Comparison of ENCODE assay signal across 8 cellular contexts in the genomic region with DNA sequence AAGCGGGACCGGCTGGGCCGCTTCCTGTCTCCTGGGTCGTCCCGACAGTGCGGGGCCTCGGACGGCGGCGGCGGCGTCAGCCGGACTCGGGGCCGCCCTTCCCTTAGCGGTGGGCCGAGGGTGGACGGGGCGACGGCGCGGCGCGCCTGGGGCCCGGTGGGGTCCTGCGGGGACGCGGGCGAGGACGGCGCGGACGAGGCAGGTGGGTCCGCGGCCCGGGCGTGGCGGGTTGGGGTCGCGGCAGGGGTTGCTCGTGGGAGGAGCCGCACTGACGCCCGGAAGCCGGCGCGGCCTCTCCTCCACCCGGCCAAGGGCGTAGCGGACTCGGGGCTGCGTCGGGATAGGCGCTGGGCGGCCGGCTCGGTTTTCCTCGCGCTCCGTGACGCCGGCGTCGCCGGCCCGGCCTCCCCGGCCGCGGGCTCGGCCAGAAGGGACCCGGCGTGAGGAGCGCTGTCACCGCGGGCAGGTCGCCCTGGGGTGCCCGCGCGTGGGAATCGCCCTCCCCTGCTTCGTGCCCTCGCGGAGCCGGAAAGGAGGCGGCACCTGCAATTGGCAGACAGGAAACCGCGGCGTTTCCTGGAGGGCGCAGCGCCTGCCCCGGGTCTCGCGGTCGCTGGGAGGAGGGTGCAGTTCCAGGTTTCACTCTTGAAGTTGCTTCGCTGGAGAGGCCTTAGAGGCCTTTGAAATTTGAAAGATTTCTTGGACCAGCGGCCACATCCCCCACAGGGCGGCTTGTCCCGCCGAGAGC. TPM values are rescaled to one million over a fixed set of nuclear protein-coding genes. Genes with fewer than 3 reads are reported as not detected.
DNase-seq lines count a peak whose midpoint lies in the region; ATAC-seq and TF ChIP-seq lines count a peak whose summit lies in the region.

No MANE protein-coding gene starts in this region.

- H3K27me3 Mint-ChIP-seq in activated naive CD4-positive, alpha-beta T cell treated with anti-CD3 and anti-CD28 coated beads, Interleukin-2, amount 50 U/mL, for 24 hours: no peaks in the 10 kb centered on the region

- H3K4me1 ChIP-seq in heart right ventricle: peaks cover 26 to 61% (median 39%) of the 10 kb centered on the region in 9 donors

- H3K9me3 ChIP-seq in heart right ventricle: no peaks in the 10 kb centered on the region

- H3K4me3 Mint-ChIP-seq in activated naive CD4-positive, alpha-beta T cell treated with anti-CD3 and anti-CD28 coated beads, Interleukin-2, amount 50 U/mL, for 24 hours: peak overlapping the region; percentile 89

- intact Hi-C loops in heart right ventricle (cut with DNase I): loop anchor here in 3 of 10 donors (2.0 to 5.0 kb wide), 3 partner anchors 21 to 160 kb away; partner anchors contain the start of genes SPATA2L (in 2 of the 3) and RPL13 (in 1 of the 3)

- in situ Hi-C loops in ACHN (cut with HindIII; ENCODE audit: low pct_ligation_motif_present, low pct_unique_long_range_greater_than_20kb, low sequenced_read_pairs): no loop called here

- TF ChIP-seq CTCF in heart right ventricle (IDR thresholded peaks at IDR 0.05): no peak

- DNase-seq in ACHN: peak; percentile 75
- peak; percentile 61 to 70 for DNase-seq in heart right ventricle
- DNase-seq in retina: peak; percentile 59
- DNase-seq in superior temporal gyrus (ENCODE audit: extremely low spot score): no peak

- H3K4me3 ChIP-seq in heart right ventricle: peak overlapping the region; percentile 62 to 99 (median 90)

- H3K36me3 ChIP-seq in heart right ventricle: peaks cover 0 to 45% (median 12%) of the 10 kb centered on the region in 9 donors

- H3K4me1 Mint-ChIP-seq in activated naive CD4-positive, alpha-beta T cell treated with anti-CD3 and anti-CD28 coated beads, Interleukin-2, amount 50 U/mL, for 24 hours: peaks cover 51% of the 10 kb centered on the region

- H3K27me3 ChIP-seq in heart right ventricle: no peaks in the 10 kb centered on the region

- no peak overlapping the region for H3K27ac Mint-ChIP-seq in activated naive CD4-positive, alpha-beta T cell treated with anti-CD3 and anti-CD28 coated beads, Interleukin-2, amount 50 U/mL, for 24 hours

- peaks cover 8% of the 10 kb centered on the region for H3K36me3 Mint-ChIP-seq in activated naive CD4-positive, alpha-beta T cell treated with anti-CD3 and anti-CD28 coated beads, Interleukin-2, amount 50 U/mL, for 24 hours

- ATAC-seq in GM18867 (IDR thresholded peaks at IDR 0.05; ENCODE audit: unreplicated experiment): peak; percentile 30
- peak; percentile 25 for ATAC-seq in HG03108 (IDR thresholded peaks at IDR 0.05; ENCODE audit: unreplicated experiment)
- peak; percentile 24 for ATAC-seq in SK-N-SH treated with all-trans-retinoic acid at 6 μM for 48 hours
- ATAC-seq in heart right ventricle: peak; percentile 7 to 33 (median 28)

- H3K9me3 Mint-ChIP-seq in activated naive CD4-positive, alpha-beta T cell treated with anti-CD3 and anti-CD28 coated beads, Interleukin-2, amount 50 U/mL, for 24 hours: no peaks in the 10 kb centered on the region

- peak overlapping the region; percentile 89 to 100 (median 98) for H3K27ac ChIP-seq in heart right ventricle

- 1% methylated on average over 63 to 99 of the region's 99 CpGs for WGBS in heart right ventricle, 2 donors

TF ChIP-seq in SK-N-SH treated with all-trans-retinoic acid at 6 μM for 48 hours, 23 proteins besides CTCF, POLR2A, EP300 and RAD21:
- TF ChIP-seq ZNF565 (CRISPR knock-in tag; conservative IDR thresholded peaks at IDR 0.05; ENCODE audit: low read depth) (no peak), OSR1 (CRISPR knock-in tag; IDR thresholded peaks at IDR 0.05) (no peak), POU6F1 (CRISPR knock-in tag; IDR thresholded peaks at IDR 0.05; ENCODE audit: borderline replicate concordance, low read depth) (no peak), ZFP30 (CRISPR knock-in tag; IDR thresholded peaks at IDR 0.05) (no peak)

RNA-seq across cellular contexts. Expression of gene ZNF276, which starts 0.5 kb away (rescaled TPM):
- total RNA-seq in heart right ventricle: 10 to 100 TPM in 9 of 10 donors, 1 to 10 TPM in 1; 8.2 to 16.0 (median 12.8) TPM
- 10 to 100 TPM; 12.2 to 29.3 TPM for polyA plus RNA-seq in heart right ventricle

RNA-seq across cellular contexts. Expression of gene VPS9D1, which starts 1.1 kb away (rescaled TPM):
- 10 to 100 TPM in 9 of 10 donors, 1 to 10 TPM in 1; 9.3 to 15.6 (median 11.8) TPM for total RNA-seq in heart right ventricle
- polyA plus RNA-seq in heart right ventricle: 10 to 100 TPM in 1 of 2 donors, 1 to 10 TPM in 1; 7.0 to 41.0 TPM

RNA-seq across cellular contexts. Expression of gene SPATA2L, which starts 20.3 kb away (rescaled TPM):
- total RNA-seq in heart right ventricle: 1 to 10 TPM; 1.9 to 4.1 (median 2.9) TPM
- polyA plus RNA-seq in heart right ventricle: 10 to 100 TPM in 1 of 2 donors, 1 to 10 TPM in 1; 3.2 to 13.0 TPM

RNA-seq across cellular contexts. Expression of gene CDK10, which starts 35.3 kb away (rescaled TPM):
- 10 to 100 TPM; 14.7 to 31.4 (median 21.6) TPM for total RNA-seq in heart right ventricle
- 10 to 100 TPM; 35.9 to 63.4 TPM for polyA plus RNA-seq in heart right ventricle
